11 cellular contexts compared by ENCODE assay signal in genomic region chr3:56694852-56695563, GRCh38. TPM values are rescaled to one million over a fixed set of nuclear protein-coding genes. Genes with fewer than 3 reads are reported as not detected.
A peak's percentile ranks its signal among the peaks of the same experiment; 100 is the strongest.
DNase-seq lines count a peak whose midpoint lies in the region; ATAC-seq and TF ChIP-seq lines count a peak whose summit lies in the region.
"Had no signal": no experiment of that assay in that cellular context is flagged by ENCODE, and none has a peak within 500 bp of the region (broad histone marks: within the 10 kb centered on the region; RNA-seq: fewer than 3 reads in every experiment).

No MANE protein-coding gene starts in this region.

- intact Hi-C loops in activated T-helper 2 cell treated with anti-CD3 and anti-CD28 coated beads, Interferon-gamma antibody, Interleukin-2, Interleukin-4, amounts not matched to agents 10 μg/mL and 5 μg/mL and 100 μg/mL, durations not matched to agents 14 hours and 24 hours and 36 hours (cut with micrococcal nuclease): loop anchor here (2.0 to 5.0 kb wide), 2 partner anchors 222 to 534 kb away; no protein-coding TSS in a partner anchor

- peak overlapping the region; percentile 3 for H3K4me3 Mint-ChIP-seq in activated T-cell treated with anti-CD3 and anti-CD28 coated beads, Interleukin-2, amount 50 U/mL, for 24 hours
- H3K4me3 Mint-ChIP-seq in activated T-helper 2 cell treated with anti-CD3 and anti-CD28 coated beads, Interferon-gamma antibody, Interleukin-2, Interleukin-4, amounts not matched to agents 10 μg/mL and 5 μg/mL and 100 μg/mL, durations not matched to agents 14 hours and 24 hours and 36 hours (ENCODE audit: low read depth): no peak overlapping the region
- peak overlapping the region; percentile 33 for H3K4me3 Mint-ChIP-seq in natural killer cell treated with Interleukin-12 subunit alpha and Interleukin-12 subunit beta and Interleukin-15 and Interleukin-18, amount 100 ng/mL, for 72 hours
- H3K4me3 Mint-ChIP-seq: activated B cell treated with CpG ODN at 0.5 μM for 24 hours had no signal

- no peaks in the 10 kb centered on the region for H3K9me3 Mint-ChIP-seq in activated T-cell treated with anti-CD3 and anti-CD28 coated beads, Interleukin-2, amount 50 U/mL, for 24 hours
- no peaks in the 10 kb centered on the region for H3K9me3 Mint-ChIP-seq in activated T-helper 2 cell treated with anti-CD3 and anti-CD28 coated beads, Interferon-gamma antibody, Interleukin-2, Interleukin-4, amounts not matched to agents 10 μg/mL and 5 μg/mL and 100 μg/mL, durations not matched to agents 14 hours and 24 hours and 36 hours
- no peaks in the 10 kb centered on the region for H3K9me3 Mint-ChIP-seq in natural killer cell treated with Interleukin-12 subunit alpha and Interleukin-12 subunit beta and Interleukin-15 and Interleukin-18, amount 100 ng/mL, for 72 hours
- H3K9me3 Mint-ChIP-seq: activated B cell treated with CpG ODN at 0.5 μM for 24 hours had no signal

- no peaks in the 10 kb centered on the region for H3K9me3 ChIP-seq in MM.1S (replicated peaks; ENCODE audit: insufficient read depth, low read length)
- H3K9me3 ChIP-seq: ovary had no signal

- no peaks in the 10 kb centered on the region for H3K27me3 Mint-ChIP-seq in activated T-cell treated with anti-CD3 and anti-CD28 coated beads, Interleukin-2, amount 50 U/mL, for 24 hours
- no peaks in the 10 kb centered on the region for H3K27me3 Mint-ChIP-seq in activated T-helper 2 cell treated with anti-CD3 and anti-CD28 coated beads, Interferon-gamma antibody, Interleukin-2, Interleukin-4, amounts not matched to agents 10 μg/mL and 5 μg/mL and 100 μg/mL, durations not matched to agents 14 hours and 24 hours and 36 hours (ENCODE audit: low read depth)
- no peaks in the 10 kb centered on the region for H3K27me3 Mint-ChIP-seq in natural killer cell treated with Interleukin-12 subunit alpha and Interleukin-12 subunit beta and Interleukin-15 and Interleukin-18, amount 100 ng/mL, for 72 hours
- H3K27me3 Mint-ChIP-seq: activated B cell treated with CpG ODN at 0.5 μM for 24 hours had no signal

- no peak for DNase-seq in activated T-cell treated with anti-CD3 and anti-CD28 coated beads, Interleukin-2, amount 50 U/mL, for 24 hours
- DNase-seq in activated T-cell treated with anti-CD3 and anti-CD28 coated beads for 4 hours (no peak), MM.1S (no peak), GM19238 (ENCODE audit: insufficient read length, low spot score) (no peak), foreskin melanocyte (no peak)
- DNase-seq in activated T-helper 2 cell treated with anti-CD3 and anti-CD28 coated beads, Interferon-gamma antibody, Interleukin-2, Interleukin-4, amounts not matched to agents 10 μg/mL and 5 μg/mL and 100 μg/mL, durations not matched to agents 14 hours and 24 hours and 36 hours (ENCODE audit: low spot score): no peak
- DNase-seq in natural killer cell treated with Interleukin-12 subunit alpha and Interleukin-12 subunit beta and Interleukin-15 and Interleukin-18, amount 100 ng/mL, for 72 hours (ENCODE audit: low spot score): no peak
- DNase-seq: activated B cell treated with CpG ODN at 0.5 μM for 24 hours; activated effector memory CD4-positive, alpha-beta T cell treated with anti-CD3 and anti-CD28 coated beads, Interleukin-2, amount 50 U/mL, for 16 hours; ovary had no signal

- no peaks in the 10 kb centered on the region for H3K36me3 ChIP-seq in MM.1S (replicated peaks; ENCODE audit: insufficient read depth, low read length)
- H3K36me3 ChIP-seq: ovary had no signal

- 0 out of 2 replicates have a peak overlapping the region, but pooled peaks have one; percentile 25 for H2AFZ ChIP-seq in MM.1S (ENCODE audit: low read length)

- no peak overlapping the region for H3K27ac ChIP-seq in MM.1S (ENCODE audit: low read length)
- H3K27ac ChIP-seq: ovary had no signal

- H3K79me2 ChIP-seq in MM.1S (ENCODE audit: low read length): no peaks in the 10 kb centered on the region

- no peaks in the 10 kb centered on the region for H3K9me2 ChIP-seq in MM.1S (replicated peaks; ENCODE audit: insufficient read depth, low read length)

- H3K4me1 ChIP-seq in MM.1S (ENCODE audit: low read length): peaks cover 12% of the 10 kb centered on the region; the same call in 1 of the 2 replicates

- peaks cover 47% of the 10 kb centered on the region for H3K4me1 Mint-ChIP-seq in activated T-cell treated with anti-CD3 and anti-CD28 coated beads, Interleukin-2, amount 50 U/mL, for 24 hours (ENCODE audit: low read depth)
- H3K4me1 Mint-ChIP-seq in activated T-helper 2 cell treated with anti-CD3 and anti-CD28 coated beads, Interferon-gamma antibody, Interleukin-2, Interleukin-4, amounts not matched to agents 10 μg/mL and 5 μg/mL and 100 μg/mL, durations not matched to agents 14 hours and 24 hours and 36 hours (ENCODE audit: low read depth): peaks cover 39% of the 10 kb centered on the region
- H3K4me1 Mint-ChIP-seq in natural killer cell treated with Interleukin-12 subunit alpha and Interleukin-12 subunit beta and Interleukin-15 and Interleukin-18, amount 100 ng/mL, for 72 hours (ENCODE audit: low read depth in 2 of 2): peaks cover 33% of the 10 kb centered on the region in 2 donors

- H3K4me2 ChIP-seq in MM.1S (ENCODE audit: low read depth, low read length): no peak overlapping the region

- no peak overlapping the region for H3K9ac ChIP-seq in MM.1S (ENCODE audit: low read length)

- no peaks in the 10 kb centered on the region for H3K27me3 ChIP-seq in MM.1S (replicated peaks; ENCODE audit: insufficient read depth, low read length)
- H3K27me3 ChIP-seq: ovary had no signal

- peak; percentile 62 to 65 for ATAC-seq in natural killer cell treated with Interleukin-12 subunit alpha and Interleukin-12 subunit beta and Interleukin-15 and Interleukin-18, amount 100 ng/mL, for 72 hours
- no peak for ATAC-seq in GM18873 (IDR thresholded peaks at IDR 0.05; ENCODE audit: low FRiP score, unreplicated experiment)

- no peaks in the 10 kb centered on the region for H3K36me3 Mint-ChIP-seq in activated T-cell treated with anti-CD3 and anti-CD28 coated beads, Interleukin-2, amount 50 U/mL, for 24 hours (ENCODE audit: low read depth)
- H3K36me3 Mint-ChIP-seq in activated T-helper 2 cell treated with anti-CD3 and anti-CD28 coated beads, Interferon-gamma antibody, Interleukin-2, Interleukin-4, amounts not matched to agents 10 μg/mL and 5 μg/mL and 100 μg/mL, durations not matched to agents 14 hours and 24 hours and 36 hours (ENCODE audit: low read depth): no peaks in the 10 kb centered on the region
- no peaks in the 10 kb centered on the region for H3K36me3 Mint-ChIP-seq in natural killer cell treated with Interleukin-12 subunit alpha and Interleukin-12 subunit beta and Interleukin-15 and Interleukin-18, amount 100 ng/mL, for 72 hours

- no peaks in the 10 kb centered on the region for H3F3A ChIP-seq in MM.1S (ENCODE audit: insufficient read depth, low read length)

- peak overlapping the region; percentile 53 for H3K27ac Mint-ChIP-seq in activated T-cell treated with anti-CD3 and anti-CD28 coated beads, Interleukin-2, amount 50 U/mL, for 24 hours
- peak overlapping the region; percentile 81 for H3K27ac Mint-ChIP-seq in activated T-helper 2 cell treated with anti-CD3 and anti-CD28 coated beads, Interferon-gamma antibody, Interleukin-2, Interleukin-4, amounts not matched to agents 10 μg/mL and 5 μg/mL and 100 μg/mL, durations not matched to agents 14 hours and 24 hours and 36 hours
- peak overlapping the region; percentile 13 to 40 for H3K27ac Mint-ChIP-seq in natural killer cell treated with Interleukin-12 subunit alpha and Interleukin-12 subunit beta and Interleukin-15 and Interleukin-18, amount 100 ng/mL, for 72 hours
- H3K27ac Mint-ChIP-seq: activated B cell treated with CpG ODN at 0.5 μM for 24 hours had no signal

- H4K20me1 ChIP-seq in MM.1S (ENCODE audit: insufficient read depth, low read length): no peaks in the 10 kb centered on the region

- H3K4me3 ChIP-seq in MM.1S (ENCODE audit: low read length): no peak overlapping the region
- H3K4me3 ChIP-seq: ovary had no signal

- no peak for TF ChIP-seq CTCF in MM.1S (IDR thresholded peaks at IDR 0.05; ENCODE audit: low read length)

RNA-seq across cellular contexts. Expression of gene TASOR, which starts 11.9 kb away (rescaled TPM):
- 74.9 and 79.8 TPM in 2 replicates for total RNA-seq in activated T-helper 2 cell treated with anti-CD3 and anti-CD28 coated beads, Interferon-gamma antibody, Interleukin-2, Interleukin-4, amounts not matched to agents 10 μg/mL and 5 μg/mL and 100 μg/mL, durations not matched to agents 14 hours and 24 hours and 36 hours
- total RNA-seq in natural killer cell treated with Interleukin-12 subunit alpha and Interleukin-12 subunit beta and Interleukin-15 and Interleukin-18, amount 100 ng/mL, for 72 hours: 10 to 100 TPM; 50.4 to 56.4 TPM

Comparison
In these comparisons a context has a peak if more than half of its experiments do, and no peak if none do; other contexts are left out.
1. H3K27ac Mint-ChIP-seq: peak in every context shown above with its lines; median percentile 81 in activated T-helper 2 cell treated with anti-CD3 and anti-CD28 coated beads, Interferon-gamma antibody, Interleukin-2, Interleukin-4, amounts not matched to agents 10 μg/mL and 5 μg/mL and 100 μg/mL, durations not matched to agents 14 hours and 24 hours and 36 hours; 53 in activated T-cell treated with anti-CD3 and anti-CD28 coated beads, Interleukin-2, amount 50 U/mL, for 24 hours; 26 in natural killer cell treated with Interleukin-12 subunit alpha and Interleukin-12 subunit beta and Interleukin-15 and Interleukin-18, amount 100 ng/mL, for 72 hours.